19 cellular contexts compared by ENCODE assay signal in genomic region chr4:146514651-146515379, GRCh38. TPM values are rescaled to one million over a fixed set of nuclear protein-coding genes. Genes with fewer than 3 reads are reported as not detected.
A peak's percentile ranks its signal among the peaks of the same experiment; 100 is the strongest.
DNase-seq lines count a peak whose midpoint lies in the region; ATAC-seq and TF ChIP-seq lines count a peak whose summit lies in the region.
"Had no signal": no experiment of that assay in that cellular context is flagged by ENCODE, and none has a peak within 500 bp of the region (broad histone marks: within the 10 kb centered on the region; RNA-seq: fewer than 3 reads in every experiment).

No MANE protein-coding gene starts in this region.

- intact Hi-C loops in A673 (cut with micrococcal nuclease; ENCODE audit: unreplicated experiment), result no loop called here
- intact Hi-C loops in stomach (cut with DNase I; ENCODE audit: low total_unique reads), result no loop called here

- no peak for TF ChIP-seq POLR2A in stomach (IDR thresholded peaks at IDR 0.05)

- CTCF ChIA-PET in A673 (lab: Charles Lee) (no interaction called here), HEK293T (lab: Yijun Ruan, JAX) (no interaction called here)

- peak; percentile 67 for DNase-seq in A673 (ENCODE audit: low spot score)
- DNase-seq in HEK293T (ENCODE audit: extremely low spot score), result peak; percentile 11
- DNase-seq in astrocyte of the hippocampus (ENCODE audit: low read depth, low spot score), result peak; percentile 6
- DNase-seq in myocyte (ENCODE audit: low read depth), result peak; percentile 16
- no peak for DNase-seq in osteocyte (ENCODE audit: extremely low spot score, unreplicated experiment)
- no peak for DNase-seq in stomach
- DNase-seq: BE2C; Caco-2; CD4-positive, CD25-positive, alpha-beta regulatory T cell; DMS53; EL; HCEC 1CT; Karpas-422; MG63; NCI-H1092; OCI-M1; SHP77 had no signal

- 86 to 91% (median 89%) methylated on average over 7 of the region's 7 CpGs for WGBS in stomach, 5 donors

- H3K4me1 Mint-ChIP-seq in osteocyte (ENCODE audit: unreplicated experiment), result peaks cover 3% of the 10 kb centered on the region

- H3K9me3 ChIP-seq in A673 (ENCODE audit: low read depth, low read length, poor library complexity, severe bottlenecking) (no peaks in the 10 kb centered on the region), stomach (no peaks in the 10 kb centered on the region)
- H3K9me3 ChIP-seq: BE2C, Caco-2, MG63 had no signal

- peaks cover 21% of the 10 kb centered on the region for H3K36me3 ChIP-seq in A673 (ENCODE audit: insufficient read depth, low read length, poor library complexity, severe bottlenecking)
- H3K36me3 ChIP-seq in stomach, result peaks cover 0 to 26% (median 23%) of the 10 kb centered on the region in 4 donors
- H3K36me3 ChIP-seq: MG63 had no signal

- POLR2A ChIA-PET in A673 (lab: Charles Lee; ENCODE audit: low non-redundant PET) (no interaction called here), HEK293T (lab: Yijun Ruan, JAX) (no interaction called here)

- H3K27ac Mint-ChIP-seq in osteocyte (ENCODE audit: unreplicated experiment), result no peak overlapping the region
- H3K27ac Mint-ChIP-seq: IgD-negative memory B cell had no signal

- no peak overlapping the region for H3K4me3 Mint-ChIP-seq in osteocyte (ENCODE audit: unreplicated experiment)
- H3K4me3 Mint-ChIP-seq: CD4-positive, CD25-positive, alpha-beta regulatory T cell; IgD-negative memory B cell had no signal

- BruUV-seq in A673 (replicated peaks; lab: Mats Ljungman, UMichigan), result no TSS peak

- TF ChIP-seq CTCF in A673 (conservative IDR thresholded peaks at IDR 0.05; ENCODE audit: low read depth, low read length) (peak; percentile 32; the same call in 1 of the 2 replicates), osteocyte (IDR thresholded peaks at IDR 0.05) (no peak), stomach (IDR thresholded peaks at IDR 0.05) (no peak)

- peaks cover 48% of the 10 kb centered on the region for H3K4me1 ChIP-seq in A673 (ENCODE audit: insufficient read depth, low read length, poor library complexity, severe bottlenecking)
- peaks cover 0 to 6% (median 4%) of the 10 kb centered on the region in 4 donors for H3K4me1 ChIP-seq in stomach
- H3K4me1 ChIP-seq: BE2C, Caco-2 had no signal

- no peaks in the 10 kb centered on the region for H3K9me3 Mint-ChIP-seq in osteocyte (ENCODE audit: unreplicated experiment)
- H3K9me3 Mint-ChIP-seq: CD4-positive, CD25-positive, alpha-beta regulatory T cell; IgD-negative memory B cell had no signal

- H3K27me3 Mint-ChIP-seq in osteocyte (ENCODE audit: unreplicated experiment), result no peaks in the 10 kb centered on the region
- H3K27me3 Mint-ChIP-seq: CD4-positive, CD25-positive, alpha-beta regulatory T cell; IgD-negative memory B cell had no signal

- peaks cover 7% of the 10 kb centered on the region for H3K36me3 Mint-ChIP-seq in osteocyte (ENCODE audit: unreplicated experiment)

- ATAC-seq in GM18519 (IDR thresholded peaks at IDR 0.05; ENCODE audit: low FRiP score, unreplicated experiment), result no peak

- TF ChIP-seq EP300 in stomach (IDR thresholded peaks at IDR 0.05), result no peak

- H3K27me3 ChIP-seq in A673 (replicated peaks; ENCODE audit: insufficient read depth, low read depth, low read length, poor library complexity), result no peaks in the 10 kb centered on the region
- H3K27me3 ChIP-seq in stomach, result no peaks in the 10 kb centered on the region
- H3K27me3 ChIP-seq: BE2C, MG63 had no signal

- peak overlapping the region; percentile 73 for H3K27ac ChIP-seq in A673 (ENCODE audit: low read depth, low read length, poor library complexity, severe bottlenecking)
- no peak overlapping the region for H3K27ac ChIP-seq in stomach

- H3K4me3 ChIP-seq in A673 (ENCODE audit: low read depth, low read length, poor library complexity, severe bottlenecking) (no peak overlapping the region), stomach (no peak overlapping the region)
- H3K4me3 ChIP-seq: MG63 had no signal

TF ChIP-seq in HEK293T, 16 proteins besides CTCF, POLR2A, EP300 and RAD21:
- TF ChIP-seq ZNF384 (IDR thresholded peaks at IDR 0.05), result no peak
- TF ChIP-seq SUZ12 (IDR thresholded peaks at IDR 0.05), result no peak
- no peak for TF ChIP-seq FOXA1 (IDR thresholded peaks at IDR 0.05)
- TF ChIP-seq ELF4 (IDR thresholded peaks at IDR 0.05), result no peak
- TF ChIP-seq ARNT (IDR thresholded peaks at IDR 0.05), result no peak
- TF ChIP-seq PKNOX1 (IDR thresholded peaks at IDR 0.05), result no peak
- TF ChIP-seq FOXM1 (IDR thresholded peaks at IDR 0.05; ENCODE audit: borderline replicate concordance), result no peak
- TF ChIP-seq TARDBP (IDR thresholded peaks at IDR 0.05), result no peak
- TF ChIP-seq HDGF (IDR thresholded peaks at IDR 0.05; ENCODE audit: borderline replicate concordance), result no peak
- no peak for TF ChIP-seq NFRKB (IDR thresholded peaks at IDR 0.05)
- no peak for TF ChIP-seq CTBP1 (IDR thresholded peaks at IDR 0.05; ENCODE audit: borderline replicate concordance)
- no peak for TF ChIP-seq FOXK2 (IDR thresholded peaks at IDR 0.05)
- TF ChIP-seq SP1 (IDR thresholded peaks at IDR 0.05), result no peak
- no peak for TF ChIP-seq BHLHE40 (IDR thresholded peaks at IDR 0.05; ENCODE audit: borderline replicate concordance)

RNA-seq across cellular contexts. Expression of gene SLC10A7, which starts 6.9 kb away (rescaled TPM):
- total RNA-seq in A673 (2021) (37.1 and 41.1 TPM in 2 replicates), myocyte (5.6 and 7.4 TPM in 2 replicates), osteocyte (10.5 and 10.6 TPM in 2 replicates), stomach (10 to 100 TPM in 4 of 5 donors, 1 to 10 TPM in 1; 1.8 to 36.0 (median 22.0) TPM)
- 2.5 TPM for polyA plus RNA-seq in myocyte (2012)
- polyA plus RNA-seq in stomach, result 1 to 10 TPM; 1.8 to 3.4 (median 2.0) TPM

Comparison
In these comparisons a context has a peak if more than half of its experiments do, and no peak if none do; other contexts are left out.
1. DNase-seq: peak in A673 (single experiment), HEK293T (single experiment), astrocyte of the hippocampus (single experiment) and myocyte (single experiment); none in osteocyte (single experiment) and stomach (single experiment).